11 cellular contexts compared by ENCODE assay signal in genomic region chr5:172696171-172696849, GRCh38. TPM values are rescaled to one million over a fixed set of nuclear protein-coding genes. Genes with fewer than 3 reads are reported as not detected.
DNase-seq lines count a peak whose midpoint lies in the region; ATAC-seq and TF ChIP-seq lines count a peak whose summit lies in the region.
"Had no signal": no experiment of that assay in that cellular context is flagged by ENCODE, and none has a peak within 500 bp of the region (broad histone marks: within the 10 kb centered on the region; RNA-seq: fewer than 3 reads in every experiment).

No MANE protein-coding gene starts in this region.

- H3K27me3 Mint-ChIP-seq in natural killer cell treated with Interleukin-12 subunit alpha and Interleukin-12 subunit beta and Interleukin-15 and Interleukin-18, amount 100 ng/mL, for 72 hours, result peaks cover 4 to 14% of the 10 kb centered on the region in 2 donors
- peaks cover 15 to 18% of the 10 kb centered on the region in 2 donors for H3K27me3 Mint-ChIP-seq in natural killer cell (ENCODE audit: low read depth in 2 of 2)

- no peak for TF ChIP-seq CTCF in natural killer cell (IDR thresholded peaks at IDR 0.05)
- no peak for TF ChIP-seq CTCF in fibroblast of villous mesenchyme (IDR thresholded peaks at IDR 0.05; ENCODE audit: insufficient read depth, low read depth, low read length)
- no peak for TF ChIP-seq CTCF in osteoblast (IDR thresholded peaks at IDR 0.05; ENCODE audit: extremely low read depth, low read depth, low read length)

- no peak overlapping the region for H3K4me3 ChIP-seq in fibroblast of villous mesenchyme (ENCODE audit: low read depth, low read length)
- peak overlapping the region; percentile 86 for H3K4me3 ChIP-seq in osteoblast (ENCODE audit: insufficient read depth, low read length)

- no peaks in the 10 kb centered on the region for H3K9me3 Mint-ChIP-seq in natural killer cell treated with Interleukin-12 subunit alpha and Interleukin-12 subunit beta and Interleukin-15 and Interleukin-18, amount 100 ng/mL, for 72 hours
- H3K9me3 Mint-ChIP-seq in natural killer cell, result no peaks in the 10 kb centered on the region
- H3K9me3 Mint-ChIP-seq: activated naive CD8-positive, alpha-beta T cell treated with anti-CD3 and anti-CD28 coated beads for 36 hours had no signal

- intact Hi-C loops in natural killer cell (cut with micrococcal nuclease), result no loop called here

- H3K4me2 ChIP-seq in osteoblast (ENCODE audit: insufficient read depth, low read length), result peak overlapping the region; percentile 92

- H4K20me1 ChIP-seq in osteoblast (ENCODE audit: insufficient read depth, low read length), result no peaks in the 10 kb centered on the region

- peak; percentile 53 for DNase-seq in natural killer cell treated with Interleukin-12 subunit alpha and Interleukin-12 subunit beta and Interleukin-15 and Interleukin-18, amount 100 ng/mL, for 72 hours (ENCODE audit: low spot score)
- no peak for DNase-seq in natural killer cell
- DNase-seq in fibroblast of villous mesenchyme (ENCODE audit: low read depth), result peak; percentile 8
- DNase-seq in osteoblast (ENCODE audit: insufficient read length, low spot score, missing footprints), result peak; percentile 77
- no peak for DNase-seq in NCI-H446 treated with DMSO at 0.1 percent for 48 hours (lab: John Stamatoyannopoulos, UW)
- no peak for DNase-seq in occipital lobe (lab: John Stamatoyannopoulos, UW)
- no peak for DNase-seq in dedifferentiated amniotic fluid mesenchymal stem cell (ENCODE audit: extremely low spot score)
- DNase-seq in kidney glomerular epithelial cell (lab: John Stamatoyannopoulos, UW), result no peak
- DNase-seq: activated naive CD8-positive, alpha-beta T cell treated with anti-CD3 and anti-CD28 coated beads for 36 hours; NCI-H510A; SK-N-SH had no signal

- H3K4me1 ChIP-seq in osteoblast (ENCODE audit: insufficient read depth, low read length), result peaks cover 9% of the 10 kb centered on the region

- no peak overlapping the region for H3K4me3 Mint-ChIP-seq in natural killer cell treated with Interleukin-12 subunit alpha and Interleukin-12 subunit beta and Interleukin-15 and Interleukin-18, amount 100 ng/mL, for 72 hours
- no peak overlapping the region for H3K4me3 Mint-ChIP-seq in natural killer cell

- H3K27ac Mint-ChIP-seq in natural killer cell treated with Interleukin-12 subunit alpha and Interleukin-12 subunit beta and Interleukin-15 and Interleukin-18, amount 100 ng/mL, for 72 hours, result no peak overlapping the region
- no peak overlapping the region for H3K27ac Mint-ChIP-seq in natural killer cell

- peaks cover 12 to 15% of the 10 kb centered on the region in 2 donors for H3K4me1 Mint-ChIP-seq in natural killer cell treated with Interleukin-12 subunit alpha and Interleukin-12 subunit beta and Interleukin-15 and Interleukin-18, amount 100 ng/mL, for 72 hours (ENCODE audit: low read depth in 2 of 2)
- H3K4me1 Mint-ChIP-seq in natural killer cell, result peaks cover 14 to 18% of the 10 kb centered on the region in 2 donors

- ATAC-seq in natural killer cell treated with Interleukin-12 subunit alpha and Interleukin-12 subunit beta and Interleukin-15 and Interleukin-18, amount 100 ng/mL, for 72 hours, result no peak
- no peak for ATAC-seq in natural killer cell

- peaks cover 15% of the 10 kb centered on the region for H3K27me3 ChIP-seq in osteoblast (ENCODE audit: insufficient read depth, low read length)

- no peaks in the 10 kb centered on the region for H3K36me3 Mint-ChIP-seq in natural killer cell treated with Interleukin-12 subunit alpha and Interleukin-12 subunit beta and Interleukin-15 and Interleukin-18, amount 100 ng/mL, for 72 hours
- no peaks in the 10 kb centered on the region for H3K36me3 Mint-ChIP-seq in natural killer cell
- H3K36me3 Mint-ChIP-seq: activated naive CD8-positive, alpha-beta T cell treated with anti-CD3 and anti-CD28 coated beads for 36 hours had no signal

- no peaks in the 10 kb centered on the region for H3K9me3 ChIP-seq in osteoblast (ENCODE audit: low read depth, low read length)
- H3K9me3 ChIP-seq: SK-N-SH had no signal

- H3K79me2 ChIP-seq in osteoblast (ENCODE audit: insufficient read depth, low read length), result no peaks in the 10 kb centered on the region

- peak overlapping the region; percentile 96 for H2AFZ ChIP-seq in osteoblast (ENCODE audit: low read length)

- no peaks in the 10 kb centered on the region for H3K36me3 ChIP-seq in osteoblast (ENCODE audit: insufficient read depth, low read length)

- H3K27ac ChIP-seq in osteoblast (ENCODE audit: low read depth, low read length), result no peak overlapping the region

RNA-seq across cellular contexts. Expression of gene NEURL1B, which starts 55.2 kb away (rescaled TPM):
- under 1 TPM; 0.14 to 0.36 TPM for total RNA-seq in natural killer cell treated with Interleukin-12 subunit alpha and Interleukin-12 subunit beta and Interleukin-15 and Interleukin-18, amount 100 ng/mL, for 72 hours
- total RNA-seq in natural killer cell, result under 1 TPM; 0.28 to 0.54 (median 0.45) TPM
- total RNA-seq in fibroblast of villous mesenchyme, result 2.9 and 4.3 TPM in 2 replicates
- 0.29 and 0.36 TPM in 2 replicates for total RNA-seq in osteoblast
- total RNA-seq in occipital lobe, result 19.2 TPM

Comparison
In these comparisons a context has a peak if more than half of its experiments do, and no peak if none do; other contexts are left out.
1. DNase-seq: peak in natural killer cell treated with Interleukin-12 subunit alpha and Interleukin-12 subunit beta and Interleukin-15 and Interleukin-18, amount 100 ng/mL, for 72 hours (single experiment), fibroblast of villous mesenchyme (single experiment) and osteoblast (single experiment); none in natural killer cell (single experiment), NCI-H446 treated with DMSO at 0.1 percent for 48 hours (single experiment), occipital lobe (single experiment), dedifferentiated amniotic fluid mesenchymal stem cell (single experiment) and kidney glomerular epithelial cell (single experiment).